In genomic region chr5:133994297-133994989, GRCh38 we compare ENCODE assay signal across 2 cellular contexts.
TF ChIP-seq lines count a peak whose summit lies in the region.

No MANE protein-coding gene starts in this region.

TF ChIP-seq in SK-N-SH, 30 proteins besides CTCF, POLR2A, EP300 and RAD21 (continued from another document):
- TF ChIP-seq TAF1 (IDR thresholded peaks at IDR 0.05; ENCODE audit: borderline replicate concordance, low read depth, low read length) (no peak), FOXM1 (IDR thresholded peaks at IDR 0.05; ENCODE audit: low read depth) (no peak), ZBTB33 (IDR thresholded peaks at IDR 0.05; ENCODE audit: borderline replicate concordance, low read depth) (no peak), MAX (IDR thresholded peaks at IDR 0.05; ENCODE audit: low read depth) (no peak), RXRA (IDR thresholded peaks at IDR 0.05; ENCODE audit: borderline replicate concordance, low read depth) (no peak), JUND (IDR thresholded peaks at IDR 0.05) (no peak), RCOR1 (IDR thresholded peaks at IDR 0.05; ENCODE audit: low read length) (no peak), SMC3 (IDR thresholded peaks at IDR 0.05; ENCODE audit: low read depth, low read length) (no peak), NRF1 (IDR thresholded peaks at IDR 0.05; ENCODE audit: low read depth, low read length) (no peak), REST (IDR thresholded peaks at IDR 0.05; ENCODE audit: low read depth, low read length) (no peak)

TF ChIP-seq in SK-N-SH treated with all-trans-retinoic acid at 6 μM for 48 hours, 23 proteins besides CTCF, POLR2A, EP300 and RAD21:
- TF ChIP-seq, protein P1, sequence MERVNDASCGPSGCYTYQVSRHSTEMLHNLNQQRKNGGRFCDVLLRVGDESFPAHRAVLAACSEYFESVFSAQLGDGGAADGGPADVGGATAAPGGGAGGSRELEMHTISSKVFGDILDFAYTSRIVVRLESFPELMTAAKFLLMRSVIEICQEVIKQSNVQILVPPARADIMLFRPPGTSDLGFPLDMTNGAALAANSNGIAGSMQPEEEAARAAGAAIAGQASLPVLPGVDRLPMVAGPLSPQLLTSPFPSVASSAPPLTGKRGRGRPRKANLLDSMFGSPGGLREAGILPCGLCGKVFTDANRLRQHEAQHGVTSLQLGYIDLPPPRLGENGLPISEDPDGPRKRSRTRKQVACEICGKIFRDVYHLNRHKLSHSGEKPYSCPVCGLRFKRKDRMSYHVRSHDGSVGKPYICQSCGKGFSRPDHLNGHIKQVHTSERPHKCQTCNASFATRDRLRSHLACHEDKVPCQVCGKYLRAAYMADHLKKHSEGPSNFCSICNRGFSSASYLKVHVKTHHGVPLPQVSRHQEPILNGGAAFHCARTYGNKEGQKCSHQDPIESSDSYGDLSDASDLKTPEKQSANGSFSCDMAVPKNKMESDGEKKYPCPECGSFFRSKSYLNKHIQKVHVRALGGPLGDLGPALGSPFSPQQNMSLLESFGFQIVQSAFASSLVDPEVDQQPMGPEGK (CRISPR knock-in tag; IDR thresholded peaks at IDR 0.05; ENCODE audit: borderline replicate concordance) = no peak
- TF ChIP-seq CSDC2 (CRISPR knock-in tag; IDR thresholded peaks at IDR 0.05) (no peak), TOX (CRISPR knock-in tag; IDR thresholded peaks at IDR 0.05; ENCODE audit: borderline replicate concordance) (no peak), ZNF8 (CRISPR knock-in tag; IDR thresholded peaks at IDR 0.05) (no peak), BACH2 (CRISPR knock-in tag; IDR thresholded peaks at IDR 0.05; ENCODE audit: borderline replicate concordance) (no peak), RARB (CRISPR knock-in tag; IDR thresholded peaks at IDR 0.05) (no peak)
